In the genomic region with DNA sequence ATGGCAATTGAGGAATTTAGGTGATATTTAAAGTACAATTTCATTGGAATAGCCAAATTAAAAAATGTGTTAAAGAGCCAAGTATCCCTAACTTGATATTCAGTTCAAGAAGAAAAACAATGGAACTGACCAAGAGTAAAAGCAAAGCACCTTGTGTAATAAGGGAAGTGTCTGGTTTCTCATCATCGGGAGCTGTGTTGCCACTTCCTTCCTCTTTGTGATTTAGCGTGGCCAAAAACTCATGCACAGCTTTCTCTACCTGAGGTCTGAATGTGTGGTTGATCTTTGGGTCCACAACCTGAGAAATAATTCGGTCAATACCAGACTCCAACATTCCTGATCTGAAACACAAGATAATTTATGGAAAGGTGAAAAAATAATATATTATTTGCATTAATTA, we compare ENCODE assay signal across 9 cellular contexts. TPM values are rescaled to one million over a fixed set of nuclear protein-coding genes. Genes with fewer than 3 reads are reported as not detected.
A peak's percentile ranks its signal among the peaks of the same experiment; 100 is the strongest.
DNase-seq lines count a peak whose midpoint lies in the region; ATAC-seq and TF ChIP-seq lines count a peak whose summit lies in the region.
"Had no signal": no experiment of that assay in that cellular context is flagged by ENCODE, and none has a peak within 500 bp of the region (broad histone marks: within the 10 kb centered on the region; RNA-seq: fewer than 3 reads in every experiment).

No MANE protein-coding gene starts in this region.

- H3K9ac ChIP-seq in Karpas-422 (ENCODE audit: low read length) = no peak overlapping the region
- no peak overlapping the region for H3K9ac ChIP-seq in mammary epithelial cell (ENCODE audit: insufficient read depth, low read length)

- TF ChIP-seq CTCF in mammary epithelial cell (conservative IDR thresholded peaks at IDR 0.05 in 1 of 2, IDR thresholded peaks at IDR 0.05 in 1 of 2; ENCODE audit: extremely low read depth in 1 of 2, insufficient read depth in 1 of 2, low read depth in 1 of 2, low read length in 2 of 2) = no peak

- no peak overlapping the region for H3K4me3 ChIP-seq in Karpas-422 (ENCODE audit: low read length)
- no peak overlapping the region for H3K4me3 ChIP-seq in mammary epithelial cell (replicated peaks in 1 of 3; ENCODE audit: insufficient read depth in 1 of 3, low read depth in 2 of 3, low read length in 3 of 3)
- H3K4me3 ChIP-seq: SJSA1 had no signal

- dilution Hi-C loops in mammary epithelial cell (cut with HindIII; ENCODE audit: low sequenced_read_pairs) = no loop called here

- no peaks in the 10 kb centered on the region for H3K9me3 ChIP-seq in Karpas-422 (ENCODE audit: low read length)
- no peaks in the 10 kb centered on the region for H3K9me3 ChIP-seq in mammary epithelial cell (replicated peaks; ENCODE audit: insufficient read depth, low read length)
- H3K9me3 ChIP-seq: SJSA1 had no signal

- H3K4me1 Mint-ChIP-seq in T-helper 2 cell treated with Interferon-gamma antibody and Interleukin-4, amounts not matched to agents 5 μg/mL and 100 μg/mL, for 36 hours (ENCODE audit: low read depth) = peaks cover 11% of the 10 kb centered on the region
- peaks cover 24% of the 10 kb centered on the region for H3K4me1 Mint-ChIP-seq in activated naive CD8-positive, alpha-beta T cell treated with anti-CD3 and anti-CD28 coated beads, Interleukin-2, amount 50 U/mL, for 24 hours

- H3K4me3 Mint-ChIP-seq in T-helper 2 cell treated with Interferon-gamma antibody and Interleukin-4, amounts not matched to agents 5 μg/mL and 100 μg/mL, for 36 hours = no peak overlapping the region
- no peak overlapping the region for H3K4me3 Mint-ChIP-seq in activated naive CD8-positive, alpha-beta T cell treated with anti-CD3 and anti-CD28 coated beads, Interleukin-2, amount 50 U/mL, for 24 hours

- H3K27ac ChIP-seq in Karpas-422 (ENCODE audit: low read length) (peak overlapping the region; percentile 31), mammary epithelial cell (ENCODE audit: insufficient read depth, low read depth, low read length) (no peak overlapping the region)
- H3K27ac ChIP-seq: SJSA1 had no signal

- peak overlapping the region; percentile 27 for H3K4me2 ChIP-seq in Karpas-422 (ENCODE audit: low read depth, low read length, poor library complexity, severe bottlenecking)
- no peak overlapping the region for H3K4me2 ChIP-seq in mammary epithelial cell (ENCODE audit: insufficient read depth, low read depth, low read length)

- intact Hi-C loops in mammary epithelial cell (cut with micrococcal nuclease) = no loop called here

- H3K27ac Mint-ChIP-seq in T-helper 2 cell treated with Interferon-gamma antibody and Interleukin-4, amounts not matched to agents 5 μg/mL and 100 μg/mL, for 36 hours = no peak overlapping the region
- H3K27ac Mint-ChIP-seq in activated naive CD8-positive, alpha-beta T cell treated with anti-CD3 and anti-CD28 coated beads, Interleukin-2, amount 50 U/mL, for 24 hours = no peak overlapping the region

- ATAC-seq in GM18868 (IDR thresholded peaks at IDR 0.05; ENCODE audit: unreplicated experiment) (peak; percentile 69), HG02642 (IDR thresholded peaks at IDR 0.05; ENCODE audit: poor library complexity, unreplicated experiment) (peak; percentile 60)
- ATAC-seq in activated naive CD8-positive, alpha-beta T cell treated with anti-CD3 and anti-CD28 coated beads, Interleukin-2, amount 50 U/mL, for 24 hours = no peak

- H3K27me3 ChIP-seq in Karpas-422 (ENCODE audit: low read length) (no peaks in the 10 kb centered on the region), mammary epithelial cell (ENCODE audit: insufficient read depth, low read length) (no peaks in the 10 kb centered on the region)
- H3K27me3 ChIP-seq: SJSA1 had no signal

- H3K27me3 Mint-ChIP-seq in T-helper 2 cell treated with Interferon-gamma antibody and Interleukin-4, amounts not matched to agents 5 μg/mL and 100 μg/mL, for 36 hours (ENCODE audit: low read depth) = no peaks in the 10 kb centered on the region
- H3K27me3 Mint-ChIP-seq in activated naive CD8-positive, alpha-beta T cell treated with anti-CD3 and anti-CD28 coated beads, Interleukin-2, amount 50 U/mL, for 24 hours = no peaks in the 10 kb centered on the region

- BruUV-seq in mammary epithelial cell (replicated peaks; lab: Mats Ljungman, UMichigan) = no TSS peak

- WGBS in mammary epithelial cell (ENCODE audit: low coverage, missing lambda C conversion rate) = 90% methylated on average over 3 of the region's 3 CpGs

- H3K9me3 Mint-ChIP-seq in T-helper 2 cell treated with Interferon-gamma antibody and Interleukin-4, amounts not matched to agents 5 μg/mL and 100 μg/mL, for 36 hours = no peaks in the 10 kb centered on the region
- H3K9me3 Mint-ChIP-seq in activated naive CD8-positive, alpha-beta T cell treated with anti-CD3 and anti-CD28 coated beads, Interleukin-2, amount 50 U/mL, for 24 hours = no peaks in the 10 kb centered on the region

- peaks cover 45% of the 10 kb centered on the region; the same call in 1 of the 2 replicates for H3K36me3 ChIP-seq in Karpas-422 (ENCODE audit: insufficient read depth, low read length)
- peaks cover 24% of the 10 kb centered on the region for H3K36me3 ChIP-seq in mammary epithelial cell (ENCODE audit: insufficient read depth, low read length)

- H3K36me3 Mint-ChIP-seq in T-helper 2 cell treated with Interferon-gamma antibody and Interleukin-4, amounts not matched to agents 5 μg/mL and 100 μg/mL, for 36 hours (ENCODE audit: low read depth) = peaks cover 47% of the 10 kb centered on the region
- H3K36me3 Mint-ChIP-seq in activated naive CD8-positive, alpha-beta T cell treated with anti-CD3 and anti-CD28 coated beads, Interleukin-2, amount 50 U/mL, for 24 hours (ENCODE audit: low read depth) = peaks cover 47% of the 10 kb centered on the region

- H3K4me1 ChIP-seq in Karpas-422 (ENCODE audit: low read length) = peaks cover 33% of the 10 kb centered on the region
- H3K4me1 ChIP-seq in mammary epithelial cell (ENCODE audit: insufficient read depth, low read length) = no peaks in the 10 kb centered on the region
- H3K4me1 ChIP-seq: SJSA1 had no signal

- CTCF ChIA-PET in mammary epithelial cell (lab: Charles Lee; ENCODE audit: low non-redundant PET) = no interaction called here

- DNase-seq in Karpas-422 (peak; percentile 71), midbrain (lab: John Stamatoyannopoulos, UW) (peak; percentile 6), mammary epithelial cell (no peak), dedifferentiated amniotic fluid mesenchymal stem cell (ENCODE audit: extremely low spot score) (no peak)
- DNase-seq in T-helper 2 cell treated with Interferon-gamma antibody and Interleukin-4, amounts not matched to agents 5 μg/mL and 100 μg/mL, for 36 hours (ENCODE audit: low spot score) = no peak
- no peak for DNase-seq in activated naive CD8-positive, alpha-beta T cell treated with anti-CD3 and anti-CD28 coated beads, Interleukin-2, amount 50 U/mL, for 24 hours

- peaks cover 28% of the 10 kb centered on the region for H3K79me2 ChIP-seq in Karpas-422 (ENCODE audit: low read length)
- H3K79me2 ChIP-seq in mammary epithelial cell (ENCODE audit: insufficient read depth, low read length) = peaks cover 13% of the 10 kb centered on the region

- H2AFZ ChIP-seq in Karpas-422 (ENCODE audit: low read length) = no peak overlapping the region
- no peak overlapping the region for H2AFZ ChIP-seq in mammary epithelial cell (ENCODE audit: low read depth, low read length)

- no peaks in the 10 kb centered on the region for H3K9me2 ChIP-seq in Karpas-422 (replicated peaks; ENCODE audit: insufficient read depth, low read length)

- in situ Hi-C loops in mammary epithelial cell (cut with MboI; ENCODE audit: low sequenced_read_pairs in 2 of 2) = no loop called here

- H4K20me1 ChIP-seq in Karpas-422 (ENCODE audit: insufficient read depth, low read depth, low read length) = no peaks in the 10 kb centered on the region
- no peaks in the 10 kb centered on the region for H4K20me1 ChIP-seq in mammary epithelial cell (ENCODE audit: insufficient read depth, low read length)

RNA-seq across cellular contexts. Expression of gene BOD1L1, which starts 12.4 kb away (rescaled TPM):
- 37.3 and 40.6 TPM in 2 replicates for total RNA-seq in Karpas-422 (2014; rRNA removed; shearing (Covaris generic); ENCODE audit: low replicate concordance)
- 10 to 100 TPM; 22.5 to 38.3 TPM for total RNA-seq in mammary epithelial cell
- 13.4 TPM for polyA plus RNA-seq in mammary epithelial cell
- polyA minus RNA-seq in mammary epithelial cell = 25.3 TPM

Comparison
In these comparisons a context has a peak if more than half of its experiments do, and no peak if none do; other contexts are left out.
1. DNase-seq: peak in Karpas-422 (single experiment) and midbrain (single experiment); none in mammary epithelial cell (single experiment), T-helper 2 cell treated with Interferon-gamma antibody and Interleukin-4, amounts not matched to agents 5 μg/mL and 100 μg/mL, for 36 hours (single experiment), dedifferentiated amniotic fluid mesenchymal stem cell (single experiment) and activated naive CD8-positive, alpha-beta T cell treated with anti-CD3 and anti-CD28 coated beads, Interleukin-2, amount 50 U/mL, for 24 hours (single experiment).